7 cellular contexts compared by ENCODE assay signal in genomic region chr9:41237110-41237749, GRCh38. TPM values are rescaled to one million over a fixed set of nuclear protein-coding genes. Genes with fewer than 3 reads are reported as not detected.
DNase-seq lines count a peak whose midpoint lies in the region; ATAC-seq, FAIRE-seq and TF ChIP-seq lines count a peak whose summit lies in the region.
"Not testable (repeated sequence)": the region's sequence is repeated elsewhere in the genome, so short reads cannot be mapped to it uniquely, and the experiment has no call there.

No MANE protein-coding gene starts in this region.

- not testable (repeated sequence) for TF ChIP-seq POLR2A in GM12878 (IDR thresholded peaks at IDR 0.05; ENCODE audit: low read depth, low read length)

- peaks cover 23% of the 10 kb centered on the region for H3K9me3 Mint-ChIP-seq in activated CD4-positive, alpha-beta memory T cell treated with anti-CD3 and anti-CD28 coated beads, Interleukin-2, amount 10 ng/mL, durations not matched to agents 7 days and 5 days
- peaks cover 10% of the 10 kb centered on the region for H3K9me3 Mint-ChIP-seq in glutamatergic neuron (ENCODE audit: unreplicated experiment)

- H3K18ac ChIP-seq in mesenchymal stem cell (ENCODE audit: low read depth in 1 of 2, low read length in 2 of 2): not testable (repeated sequence)

- not testable (repeated sequence) for H3K14ac ChIP-seq in mesenchymal stem cell (ENCODE audit: low read length in 2 of 2)

- in situ Hi-C loops in GM12878 (cut with MboI): not testable (repeated sequence)

- not testable (repeated sequence) for TF ChIP-seq RAD21 in GM12878 (IDR thresholded peaks at IDR 0.05; ENCODE audit: insufficient read depth, low read depth, low read length)

- H3K4me3 ChIP-seq in Karpas-422 (ENCODE audit: low read length): peak overlapping the region; percentile 24; the same call in 1 of the 2 replicates
- H3K4me3 ChIP-seq in GM12878; mesenchymal stem cell (ENCODE audit: insufficient read depth in 1 of 2, low read depth in 1 of 2, low read length in 2 of 2): not testable (repeated sequence)
- peak overlapping the region; percentile 24 for H3K4me3 ChIP-seq in smooth muscle cell

- not testable (repeated sequence) for H2BK15ac ChIP-seq in mesenchymal stem cell (ENCODE audit: low read depth, poor library complexity, severe bottlenecking)

- H3K79me2 ChIP-seq in Karpas-422 (ENCODE audit: low read length); GM12878 (ENCODE audit: control insufficient read depth, insufficient read depth, low read length); smooth muscle cell (ENCODE audit: low read depth): not testable (repeated sequence)

- not testable (repeated sequence) for H3K9me3 ChIP-seq in ES-I3 (ENCODE audit: control insufficient read depth, insufficient read depth, low read length); Karpas-422 (ENCODE audit: low read length); GM12878 (replicated peaks; ENCODE audit: control insufficient read depth, insufficient read depth, low read length); mesenchymal stem cell (ENCODE audit: control insufficient read depth, low read length); smooth muscle cell (replicated peaks; ENCODE audit: low read depth)

- H3K27me3 Mint-ChIP-seq in activated CD4-positive, alpha-beta memory T cell treated with anti-CD3 and anti-CD28 coated beads, Interleukin-2, amount 10 ng/mL, durations not matched to agents 7 days and 5 days: not testable (repeated sequence)
- H3K27me3 Mint-ChIP-seq in glutamatergic neuron (ENCODE audit: unreplicated experiment): peaks cover 11% of the 10 kb centered on the region

- H3K23ac ChIP-seq in mesenchymal stem cell (ENCODE audit: low read length in 2 of 2): not testable (repeated sequence)

- H4K91ac ChIP-seq in mesenchymal stem cell (ENCODE audit: low read length): not testable (repeated sequence)

- POLR2A ChIA-PET in activated CD4-positive, alpha-beta memory T cell treated with anti-CD3 and anti-CD28 coated beads, Interleukin-2, amount 10 ng/mL, durations not matched to agents 7 days and 5 days (lab: Charles Lee); GM12878 (lab: Charles Lee): not testable (repeated sequence)

- H2AK5ac ChIP-seq in mesenchymal stem cell (ENCODE audit: low read length, severe bottlenecking): not testable (repeated sequence)

- not testable (repeated sequence) for H2BK120ac ChIP-seq in mesenchymal stem cell (ENCODE audit: low read depth, low read length)

- SMC1A ChIA-PET in GM12878 (lab: Charles Lee; ENCODE audit: uncharacterized antibody, unreplicated experiment): not testable (repeated sequence)

- H3K4me1 Mint-ChIP-seq in activated CD4-positive, alpha-beta memory T cell treated with anti-CD3 and anti-CD28 coated beads, Interleukin-2, amount 10 ng/mL, durations not matched to agents 7 days and 5 days; glutamatergic neuron (ENCODE audit: low read depth, unreplicated experiment): not testable (repeated sequence)

- not testable (repeated sequence) for H3F3A ChIP-seq in smooth muscle cell (ENCODE audit: low read depth)

- peak overlapping the region; percentile 24; the same call in 1 of the 2 replicates for H3K9ac ChIP-seq in ES-I3 (ENCODE audit: low read depth, low read length)
- 0 out of 2 replicates have a peak overlapping the region, but pooled peaks have one; percentile 33 for H3K9ac ChIP-seq in Karpas-422 (ENCODE audit: low read length)
- not testable (repeated sequence) for H3K9ac ChIP-seq in GM12878 (ENCODE audit: control insufficient read depth, insufficient read depth, low read length); mesenchymal stem cell (ENCODE audit: low read length); smooth muscle cell (ENCODE audit: low read depth)

- H3K36me3 ChIP-seq in ES-I3 (ENCODE audit: insufficient read depth, low read length); Karpas-422 (ENCODE audit: insufficient read depth, low read length); GM12878 (ENCODE audit: control insufficient read depth in 2 of 2, insufficient read depth in 2 of 2, low read length in 1 of 2); mesenchymal stem cell (ENCODE audit: control insufficient read depth in 1 of 2, insufficient read depth in 2 of 2, low read depth in 1 of 2, low read length in 2 of 2); smooth muscle cell (ENCODE audit: low read depth): not testable (repeated sequence)

- H4K20me1 ChIP-seq in Karpas-422 (ENCODE audit: insufficient read depth, low read depth, low read length); GM12878 (ENCODE audit: control insufficient read depth, insufficient read depth); smooth muscle cell (ENCODE audit: low read depth): not testable (repeated sequence)

- intact Hi-C loops in GM12878 (cut with micrococcal nuclease; ENCODE audit: unreplicated experiment): not testable (repeated sequence)

- FAIRE-seq in GM12878 (lab: Jason Lieb, UNC): not testable (repeated sequence)

- H3K27ac ChIP-seq in Karpas-422 (ENCODE audit: low read length); GM12878 (ENCODE audit: control insufficient read depth, insufficient read depth); mesenchymal stem cell (ENCODE audit: low read length, poor library complexity, severe bottlenecking); smooth muscle cell (ENCODE audit: low read depth): not testable (repeated sequence)

- H4K8ac ChIP-seq in mesenchymal stem cell (ENCODE audit: low read length): not testable (repeated sequence)

- H3K27me3 ChIP-seq in Karpas-422 (ENCODE audit: low read length); GM12878 (replicated peaks in 1 of 2; ENCODE audit: control insufficient read depth in 2 of 2, insufficient read depth in 2 of 2, low read length in 1 of 2); mesenchymal stem cell (ENCODE audit: control insufficient read depth in 1 of 2, insufficient read depth in 1 of 2, low read length in 2 of 2); smooth muscle cell (ENCODE audit: low read depth): not testable (repeated sequence)

- TF ChIP-seq EP300 in GM12878 (IDR thresholded peaks at IDR 0.05; ENCODE audit: borderline replicate concordance in 1 of 2, control insufficient read depth in 1 of 2, low read depth in 2 of 2, low read length in 2 of 2): not testable (repeated sequence)

- not testable (repeated sequence) for H2BK5ac ChIP-seq in mesenchymal stem cell (ENCODE audit: low read depth, low read length, poor library complexity, severe bottlenecking)

- H2AFZ ChIP-seq in Karpas-422 (ENCODE audit: low read length); GM12878 (ENCODE audit: control insufficient read depth, low read depth, low read length); mesenchymal stem cell (ENCODE audit: low read depth, low read length); smooth muscle cell (ENCODE audit: low read depth): not testable (repeated sequence)

- ATAC-seq in GM12878: peak; percentile 15; the same call in 1 of the 3 replicates

- TF ChIP-seq CTCF in GM12878 (IDR thresholded peaks at IDR 0.05 in 2 of 3, conservative IDR thresholded peaks at IDR 0.05 in 1 of 3; ENCODE audit: control insufficient read depth in 2 of 3, extremely low read depth in 1 of 3, insufficient read depth in 1 of 3, low read depth in 3 of 3, low read length in 3 of 3); glutamatergic neuron (IDR thresholded peaks at IDR 0.05; ENCODE audit: partially characterized antibody, unreplicated experiment); smooth muscle cell (IDR thresholded peaks at IDR 0.05; ENCODE audit: borderline replicate concordance, insufficient read depth, poor library complexity, severe bottlenecking): not testable (repeated sequence)

- H3K4ac ChIP-seq in mesenchymal stem cell (ENCODE audit: low read depth in 1 of 2, low read length in 2 of 2): not testable (repeated sequence)

- not testable (repeated sequence) for DNase-seq in Karpas-422; GM12878 (ENCODE audit: low read depth, low spot score); smooth muscle cell (lab: John Stamatoyannopoulos, UW; ENCODE audit: unreplicated experiment)
- DNase-seq in activated CD4-positive, alpha-beta memory T cell treated with anti-CD3 and anti-CD28 coated beads, Interleukin-2, amount 10 ng/mL, durations not matched to agents 7 days and 5 days: peak; percentile 41
- DNase-seq in glutamatergic neuron (peak; percentile 32), mesenchymal stem cell (peak; percentile 1)

- CTCF ChIA-PET in activated CD4-positive, alpha-beta memory T cell treated with anti-CD3 and anti-CD28 coated beads, Interleukin-2, amount 10 ng/mL, durations not matched to agents 7 days and 5 days (lab: Charles Lee); GM12878 (lab: Yijun Ruan, JAX): not testable (repeated sequence)

- not testable (repeated sequence) for H3K4me3 Mint-ChIP-seq in activated CD4-positive, alpha-beta memory T cell treated with anti-CD3 and anti-CD28 coated beads, Interleukin-2, amount 10 ng/mL, durations not matched to agents 7 days and 5 days; glutamatergic neuron (ENCODE audit: unreplicated experiment)

- H3K4me2 ChIP-seq in Karpas-422 (ENCODE audit: low read depth, low read length, poor library complexity, severe bottlenecking); GM12878 (ENCODE audit: control insufficient read depth, insufficient read depth); smooth muscle cell: not testable (repeated sequence)
- peak overlapping the region; percentile 61 for H3K4me2 ChIP-seq in mesenchymal stem cell (ENCODE audit: low read length, poor library complexity, severe bottlenecking)

- not testable (repeated sequence) for H3K27ac Mint-ChIP-seq in activated CD4-positive, alpha-beta memory T cell treated with anti-CD3 and anti-CD28 coated beads, Interleukin-2, amount 10 ng/mL, durations not matched to agents 7 days and 5 days; glutamatergic neuron (ENCODE audit: unreplicated experiment)

- RAD21 ChIA-PET in GM12878 (lab: Charles Lee; ENCODE audit: unreplicated experiment): not testable (repeated sequence)

- BruUV-seq in GM12878 (replicated peaks; lab: Mats Ljungman, UMichigan): not testable (repeated sequence)

- H3K4me1 ChIP-seq in ES-I3 (ENCODE audit: insufficient read depth, low read length); Karpas-422 (ENCODE audit: low read length); GM12878 (ENCODE audit: control insufficient read depth, insufficient read depth, low read length); mesenchymal stem cell (ENCODE audit: control insufficient read depth, insufficient read depth, low read depth, low read length); smooth muscle cell (ENCODE audit: low read depth): not testable (repeated sequence)

- H2BK12ac ChIP-seq in mesenchymal stem cell (ENCODE audit: low read length in 2 of 2): not testable (repeated sequence)

- H3K36me3 Mint-ChIP-seq in activated CD4-positive, alpha-beta memory T cell treated with anti-CD3 and anti-CD28 coated beads, Interleukin-2, amount 10 ng/mL, durations not matched to agents 7 days and 5 days (ENCODE audit: low read depth); glutamatergic neuron (ENCODE audit: unreplicated experiment): not testable (repeated sequence)

- not testable (repeated sequence) for H3K9me2 ChIP-seq in Karpas-422 (replicated peaks; ENCODE audit: insufficient read depth, low read length)

- not testable (repeated sequence) for H3K79me1 ChIP-seq in mesenchymal stem cell (replicated peaks; ENCODE audit: low read length, poor library complexity, severe bottlenecking)

- WGBS in GM12878 (ENCODE audit: insufficient coverage, insufficient replicate concordance, low lambda C conversion rate, missing lambda C conversion rate): 47% methylated on average over 36 of the region's 51 CpGs
- 79% methylated on average over 25 of the region's 51 CpGs for WGBS in mesenchymal stem cell
- 79% methylated on average over 37 of the region's 51 CpGs for WGBS in smooth muscle cell (ENCODE audit: low lambda C conversion rate)

RNA-seq across cellular contexts. Expression of gene ZNG1F, which starts 48.1 kb away (rescaled TPM):
- 8.4 and 22.4 TPM in 2 replicates for total RNA-seq in Karpas-422 (2014; rRNA removed; shearing (Covaris generic); ENCODE audit: low replicate concordance)
- total RNA-seq in activated CD4-positive, alpha-beta memory T cell treated with anti-CD3 and anti-CD28 coated beads, Interleukin-2, amount 10 ng/mL, durations not matched to agents 7 days and 5 days: 1 to 10 TPM; 5.7 to 8.6 TPM
- total RNA-seq in GM12878 (2013; cell fraction: nucleolus; rRNA removed): 144 and 145 TPM in 2 replicates
- total RNA-seq in GM12878 (2014; rRNA removed) (11.7 and 14.6 TPM in 2 replicates), GM12878 (2014; rRNA removed; fragmentation: Illumina TruSeq; extraction: Trizol) (24.5 and 34.6 TPM in 2 replicates), GM12878 (2021) (7.8 and 13.0 TPM in 2 replicates), glutamatergic neuron (ENCODE audit: unreplicated experiment) (7.5 TPM), smooth muscle cell (11.9 and 27.0 TPM in 2 replicates)
- polyA plus RNA-seq in GM12878 (2011; ENCODE audit: low read depth): 8.8 TPM
- polyA plus RNA-seq in GM12878 (2011; rRNA removed) (22.8 and 26.4 TPM in 2 replicates), GM12878 (2014; fragmentation: Illumina TruSeq; extraction: Trizol) (26.4 and 30.6 TPM in 2 replicates), GM12878 (2014; fragmentation: Nextera tagmentation; extraction: Ambion mirVana) (10 to 100 TPM; 16.1 to 18.3 TPM), GM12878 (2014; rRNA removed) (10.8 and 29.9 TPM in 2 replicates), GM12878 (2016; fragmentation: Nextera tagmentation; extraction: Ambion mirVana) (10 to 100 TPM; 14.5 to 16.1 TPM), smooth muscle cell (12.7 and 14.1 TPM in 2 replicates)
- 4.1 and 6.7 TPM in 2 replicates for polyA plus RNA-seq in GM12878 (2011; cell fraction: cytosol; rRNA removed)
- polyA plus RNA-seq in GM12878 (2011; cell fraction: nucleus; rRNA removed): 44.6 and 53.4 TPM in 2 replicates
- 13.2 and 15.6 TPM in 2 replicates for polyA plus RNA-seq in GM12878 (2012)
- 26.4 and 33.4 TPM in 2 replicates for polyA minus RNA-seq in GM12878 (2011; rRNA and poly(A)+ RNA removed)
- 1.6 and 1.9 TPM in 2 replicates for polyA minus RNA-seq in GM12878 (2011; cell fraction: cytosol; rRNA and poly(A)+ RNA removed)
- polyA minus RNA-seq in GM12878 (2011; cell fraction: nucleus; rRNA and poly(A)+ RNA removed): 34.8 and 88.2 TPM in 2 replicates
- polyA plus RNA-seq in mesenchymal stem cell (2013, experiment 1 of 2): 4.8 TPM
- 2.3 TPM for polyA plus RNA-seq in mesenchymal stem cell (2013, experiment 2 of 2)
